Comparison of ENCODE assay signal across 9 cellular contexts in the genomic region with DNA sequence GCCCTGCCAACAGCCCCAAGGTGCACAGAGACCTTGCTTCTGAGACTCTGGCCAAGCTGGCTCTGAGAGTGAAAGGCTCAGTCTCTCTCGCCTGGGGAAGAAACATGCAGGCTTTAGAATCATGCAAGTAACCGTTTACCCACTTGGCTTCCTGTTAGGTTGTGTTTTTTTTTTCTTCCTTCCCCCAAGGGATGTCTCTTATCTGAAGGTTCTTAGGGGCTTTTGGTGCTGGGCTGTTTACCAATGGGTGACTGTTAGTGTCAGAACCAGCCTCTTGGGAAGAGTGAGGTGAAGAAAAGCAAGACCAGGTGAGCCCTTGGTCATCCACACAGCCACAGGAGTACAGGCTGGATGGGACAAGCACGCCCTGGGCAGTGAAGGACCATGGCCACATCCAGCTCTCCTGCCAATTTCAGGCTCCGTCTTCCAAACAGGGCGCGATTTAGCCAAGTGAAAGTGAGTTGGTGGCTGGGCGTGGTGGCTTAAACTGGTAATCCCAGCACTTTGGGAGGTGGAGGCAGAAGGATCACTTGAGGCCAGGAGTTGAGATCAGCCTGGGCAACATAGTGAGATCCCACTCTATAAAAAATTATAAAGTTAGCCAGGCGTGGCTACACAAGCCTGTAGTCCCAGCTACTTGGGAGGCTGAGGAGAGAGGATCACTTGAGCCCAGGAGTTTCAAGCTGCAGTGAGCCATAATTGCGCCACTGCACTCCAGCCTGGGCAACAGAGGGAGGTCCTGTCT.
DNase-seq lines count a peak whose midpoint lies in the region; ATAC-seq and TF ChIP-seq lines count a peak whose summit lies in the region.
"Had no signal": no experiment of that assay in that cellular context is flagged by ENCODE, and none has a peak within 500 bp of the region (broad histone marks: within the 10 kb centered on the region; RNA-seq: fewer than 3 reads in every experiment).

No MANE protein-coding gene starts in this region.

- in situ Hi-C loops in GM13977 (cut with MboI; ENCODE audit: low pct_unique_long_range_greater_than_20kb, low sequenced_read_pairs, unreplicated experiment), result no loop called here

- peaks cover 9 to 18% of the 10 kb centered on the region in 2 donors for H3K4me1 Mint-ChIP-seq in immature natural killer cell

- TF ChIP-seq CTCF in GM13977 (IDR thresholded peaks at IDR 0.05; ENCODE audit: extremely low read depth, insufficient read depth, missing control alignments), result no peak

- ATAC-seq in GM21529 (IDR thresholded peaks at IDR 0.05; ENCODE audit: unreplicated experiment) (peak; percentile 67), GM18520 (IDR thresholded peaks at IDR 0.05; ENCODE audit: unreplicated experiment) (no peak)

- H3K36me3 Mint-ChIP-seq in immature natural killer cell, result no peaks in the 10 kb centered on the region

- H3K4me3 Mint-ChIP-seq in immature natural killer cell, result peak overlapping the region; percentile 13 to 38 (median 35)

- DNase-seq in GM13977 (ENCODE audit: low spot score) (peak; percentile 72), NOMO-1 (lab: John Stamatoyannopoulos, UW; ENCODE audit: unreplicated experiment in 2 of 2) (peak; percentile 47 to 75), immature natural killer cell (no peak), NCI-H1930 (lab: John Stamatoyannopoulos, UW) (no peak), pons (ENCODE audit: low spot score) (no peak), NCI-H446 treated with DMSO at 0.1 percent for 48 hours (lab: John Stamatoyannopoulos, UW) (no peak)
- DNase-seq: MG63 had no signal

- H3K9me3 Mint-ChIP-seq in immature natural killer cell, result no peaks in the 10 kb centered on the region

- H3K27me3 Mint-ChIP-seq in immature natural killer cell (ENCODE audit: low read depth in 3 of 3), result peaks cover 4 to 6% (median 6%) of the 10 kb centered on the region in 3 donors

- peak overlapping the region in 1 of 6 donors; percentile 21 for H3K27ac Mint-ChIP-seq in immature natural killer cell

Comparison
In these comparisons a context has a peak if more than half of its experiments do, and no peak if none do; other contexts are left out.
1. DNase-seq: peak in GM13977 (single experiment) and NOMO-1 (2 of 2); none in immature natural killer cell (0 of 3), NCI-H1930 (0 of 2), pons (single experiment) and NCI-H446 treated with DMSO at 0.1 percent for 48 hours (single experiment).